In genomic region chr22:37608477-37609239, GRCh38 we compare ENCODE assay signal across 8 cellular contexts. TPM values are rescaled to one million over a fixed set of nuclear protein-coding genes. Genes with fewer than 3 reads are reported as not detected.
A peak's percentile ranks its signal among the peaks of the same experiment; 100 is the strongest.
DNase-seq lines count a peak whose midpoint lies in the region; ATAC-seq and TF ChIP-seq lines count a peak whose summit lies in the region.

Gene GGA1, plus strand, starts transcription at chr22:37608834. Its CDS starts 27 bp downstream, at chr22:37608861.

- H3K4me1 ChIP-seq in smooth muscle cell (ENCODE audit: low read depth), result peaks cover 8% of the 10 kb centered on the region

- no peaks in the 10 kb centered on the region for H3K9me3 ChIP-seq in smooth muscle cell (replicated peaks; ENCODE audit: low read depth)

- peaks cover 3% of the 10 kb centered on the region for H3K36me3 Mint-ChIP-seq in activated B cell treated with CpG ODN at 0.5 μM for 24 hours (ENCODE audit: low read depth)

- H3K4me3 Mint-ChIP-seq in activated B cell treated with CpG ODN at 0.5 μM for 24 hours, result peak within 1 kb of the TSS; percentile 90

- peak within 1 kb of the TSS; percentile 96 for H3K4me2 ChIP-seq in smooth muscle cell

- H3K27me3 ChIP-seq in smooth muscle cell (ENCODE audit: low read depth), result no peaks in the 10 kb centered on the region

- CTCF ChIA-PET in activated B cell treated with CpG ODN at 0.5 μM for 24 hours (lab: Charles Lee), result interaction anchor here (1.1 to 4.8 kb wide), 19 partner anchors 8 to 292 kb away, joined by 3 to 50 read pairs (median 6); partner anchors contain the start of genes GCAT, LGALS1, NOL12 and SH3BP1

- peaks cover 41% of the 10 kb centered on the region for H3K4me1 Mint-ChIP-seq in activated B cell treated with CpG ODN at 0.5 μM for 24 hours

- no peaks in the 10 kb centered on the region for H3K36me3 ChIP-seq in smooth muscle cell (ENCODE audit: low read depth)

- POLR2A ChIA-PET in activated B cell treated with CpG ODN at 0.5 μM for 24 hours (lab: Charles Lee), result interaction anchor here (0.6 to 5.9 kb wide), 30 partner anchors 10 to 1293 kb away, joined by 3 to 104 read pairs (median 8); partner anchors contain the start of genes ANKRD54, GCAT, LGALS1 and MFNG

- H3K27ac Mint-ChIP-seq in activated B cell treated with CpG ODN at 0.5 μM for 24 hours, result peak within 1 kb of the TSS; percentile 94

- ATAC-seq in GM19023 (IDR thresholded peaks at IDR 0.05; ENCODE audit: unreplicated experiment) (peak; percentile 78), HG03196 (IDR thresholded peaks at IDR 0.05; ENCODE audit: unreplicated experiment) (peak; percentile 75), activated B cell treated with CpG ODN at 0.5 μM for 24 hours (ENCODE audit: low read depth) (peak; percentile 74)

- WGBS in smooth muscle cell (ENCODE audit: low lambda C conversion rate), result under 1% methylated on average over 46 of the region's 82 CpGs

- DNase-seq in AG08396 (ENCODE audit: low spot score), result peak; percentile 98
- DNase-seq in NCI-H345 (lab: John Stamatoyannopoulos, UW), result peak; percentile 97
- DNase-seq in activated B cell treated with CpG ODN at 0.5 μM for 24 hours, result peak; percentile 82
- peak; percentile 98 to 99 for DNase-seq in cardiac fibroblast (ENCODE audit: low read depth in 2 of 2)
- DNase-seq in iPS-NIHi7 (ENCODE audit: extremely low spot score), result peak; percentile 94
- DNase-seq in smooth muscle cell (lab: John Stamatoyannopoulos, UW; ENCODE audit: unreplicated experiment), result peak; percentile 90

- H4K20me1 ChIP-seq in smooth muscle cell (ENCODE audit: low read depth), result no peaks in the 10 kb centered on the region

- H3K9ac ChIP-seq in smooth muscle cell (ENCODE audit: low read depth), result peak within 1 kb of the TSS; percentile 90

- peaks cover 15% of the 10 kb centered on the region for H3K27me3 Mint-ChIP-seq in activated B cell treated with CpG ODN at 0.5 μM for 24 hours

- no peaks in the 10 kb centered on the region for H3K9me3 Mint-ChIP-seq in activated B cell treated with CpG ODN at 0.5 μM for 24 hours

- peaks cover 2% of the 10 kb centered on the region for H3F3A ChIP-seq in smooth muscle cell (ENCODE audit: low read depth)

- H2AFZ ChIP-seq in smooth muscle cell (ENCODE audit: low read depth), result peak within 1 kb of the TSS; percentile 82

- intact Hi-C loops in activated B cell treated with CpG ODN at 0.5 μM for 24 hours (cut with micrococcal nuclease), result loop anchor here (1.0 to 10.0 kb wide), 15 partner anchors 15 to 1266 kb away; partner anchors contain the start of genes ANKRD54, C22orf23, CBX6 and DDX17

- H3K27ac ChIP-seq in smooth muscle cell (ENCODE audit: low read depth), result peak within 1 kb of the TSS; percentile 96

- peaks cover 28% of the 10 kb centered on the region for H3K79me2 ChIP-seq in smooth muscle cell (ENCODE audit: low read depth)

- H3K4me3 ChIP-seq in cardiac fibroblast (replicated peaks in 1 of 2; ENCODE audit: low read depth in 2 of 2, low read length in 2 of 2) (peak within 1 kb of the TSS; percentile 84 to 90), smooth muscle cell (peak within 1 kb of the TSS; percentile 89)

- TF ChIP-seq CTCF in activated B cell treated with CpG ODN at 0.5 μM for 24 hours (IDR thresholded peaks at IDR 0.05) (no peak), cardiac fibroblast (IDR thresholded peaks at IDR 0.05; ENCODE audit: low read depth, low read length) (no peak), smooth muscle cell (IDR thresholded peaks at IDR 0.05; ENCODE audit: borderline replicate concordance, insufficient read depth, poor library complexity, severe bottlenecking) (no peak)

RNA-seq across cellular contexts. Expression of gene GGA1, which starts in this region (rescaled TPM):
- 102 and 126 TPM in 2 replicates for total RNA-seq in activated B cell treated with CpG ODN at 0.5 μM for 24 hours
- total RNA-seq in smooth muscle cell, result 15.6 and 27.3 TPM in 2 replicates
- polyA plus RNA-seq in smooth muscle cell, result 44.0 and 59.6 TPM in 2 replicates

Comparison
In these comparisons a context has a peak if more than half of its experiments do, and no peak if none do; other contexts are left out.
1. Peak in every context shown above with its lines: DNase-seq, ATAC-seq, H3K4me3 ChIP-seq and H3K27ac ChIP-seq.